In genomic region chr21:37769656-37770055, GRCh38 we compare ENCODE assay signal across 22 cellular contexts.
DNase-seq lines count a peak whose midpoint lies in the region; ATAC-seq and TF ChIP-seq lines count a peak whose summit lies in the region.
"Had no signal": no experiment of that assay in that cellular context is flagged by ENCODE, and none has a peak within 500 bp of the region (broad histone marks: within the 10 kb centered on the region; RNA-seq: fewer than 3 reads in every experiment).

No MANE protein-coding gene starts in this region.

- intact Hi-C loops in Caco-2 (cut with micrococcal nuclease; ENCODE audit: unreplicated experiment): no loop called here

- H3K4me3 Mint-ChIP-seq in glutamatergic neuron (ENCODE audit: unreplicated experiment) (no peak overlapping the region), Caco-2 (ENCODE audit: unreplicated experiment) (no peak overlapping the region)
- H3K4me3 Mint-ChIP-seq: B cell; CD4-positive, CD25-positive, alpha-beta regulatory T cell; CD8-positive, alpha-beta T cell; HFFc6 had no signal

- no peaks in the 10 kb centered on the region for H3K79me2 ChIP-seq in hepatocyte

- CTCF ChIA-PET in Caco-2 (lab: Charles Lee): interaction anchor here (0.7 kb wide), 1 partner anchor 135 kb away, joined by 3 read pairs; no protein-coding TSS in a partner anchor

- no TSS peak for BruUV-seq in Caco-2 (replicated peaks; lab: Mats Ljungman, UMichigan)

- peaks cover 15% of the 10 kb centered on the region for H3K9me3 ChIP-seq in WERI-Rb-1 (ENCODE audit: severe bottlenecking)
- H3K9me3 ChIP-seq in Caco-2: peaks cover 5% of the 10 kb centered on the region; the same call in 1 of the 2 replicates
- no peaks in the 10 kb centered on the region for H3K9me3 ChIP-seq in hepatocyte (ENCODE audit: low read depth)
- H3K9me3 ChIP-seq: HAP-1 had no signal

- H3K4me1 Mint-ChIP-seq in glutamatergic neuron (ENCODE audit: low read depth, unreplicated experiment): peaks cover 39% of the 10 kb centered on the region
- H3K4me1 Mint-ChIP-seq in Caco-2 (ENCODE audit: low read depth, unreplicated experiment): no peaks in the 10 kb centered on the region
- H3K4me1 Mint-ChIP-seq: B cell; CD4-positive, CD25-positive, alpha-beta regulatory T cell had no signal

- H3K9me3 Mint-ChIP-seq in glutamatergic neuron (ENCODE audit: unreplicated experiment) (peaks cover 22% of the 10 kb centered on the region), Caco-2 (ENCODE audit: unreplicated experiment) (no peaks in the 10 kb centered on the region)
- no peaks in the 10 kb centered on the region for H3K9me3 Mint-ChIP-seq in activated naive CD4-positive, alpha-beta T cell treated with anti-CD3 and anti-CD28 coated beads, Interleukin-2, amount 50 U/mL, for 72 hours
- H3K9me3 Mint-ChIP-seq: CD8-positive, alpha-beta T cell; HFFc6 had no signal

- H3K36me3 ChIP-seq in WERI-Rb-1 (no peaks in the 10 kb centered on the region), Caco-2 (ENCODE audit: control insufficient read depth, insufficient read depth, low read length) (no peaks in the 10 kb centered on the region), hepatocyte (replicated peaks; ENCODE audit: insufficient read depth, low read depth) (no peaks in the 10 kb centered on the region)
- H3K36me3 ChIP-seq: BLaER1, HAP-1 had no signal

- no peaks in the 10 kb centered on the region for H4K20me1 ChIP-seq in hepatocyte (ENCODE audit: insufficient read depth, poor library complexity, severe bottlenecking)
- H4K20me1 ChIP-seq: BLaER1 had no signal

- H3K4me3 ChIP-seq in WERI-Rb-1 (ENCODE audit: low read depth, low read length): no peak overlapping the region
- H3K4me3 ChIP-seq in Caco-2 (ENCODE audit: low read depth, low read length): no peak overlapping the region
- no peak overlapping the region for H3K4me3 ChIP-seq in hepatocyte
- H3K4me3 ChIP-seq: BLaER1, GM12878, GM23248, HAP-1 had no signal

- POLR2A ChIA-PET in Caco-2 (lab: Charles Lee): no interaction called here

- no peaks in the 10 kb centered on the region for H3K9me2 ChIP-seq in hepatocyte (replicated peaks; ENCODE audit: insufficient read depth)

- peak; percentile 37 to 48 for DNase-seq in NCI-H524 (lab: John Stamatoyannopoulos, UW)
- DNase-seq in NCI-H524 treated with DMSO at 0.1 percent for 48 hours (lab: John Stamatoyannopoulos, UW): no peak
- DNase-seq in WERI-Rb-1: peak; percentile 78
- no peak for DNase-seq in glutamatergic neuron
- DNase-seq in Caco-2: no peak
- DNase-seq in activated naive CD4-positive, alpha-beta T cell treated with anti-CD3 and anti-CD28 coated beads, Interleukin-2, amount 50 U/mL, for 72 hours (ENCODE audit: low spot score in 2 of 2): no peak
- DNase-seq in HPDE6-E6E7 (ENCODE audit: extremely low spot score): no peak
- DNase-seq in hepatocyte (ENCODE audit: low spot score): no peak
- DNase-seq: CD4-positive, CD25-positive, alpha-beta regulatory T cell; CD8-positive, alpha-beta T cell; DMS 273 treated with DMSO at 0.1 percent for 48 hours; DMS79; EL; GDM1; GM23248; HFFc6 had no signal

- H3K36me3 Mint-ChIP-seq in glutamatergic neuron (ENCODE audit: unreplicated experiment) (peaks cover 7% of the 10 kb centered on the region), Caco-2 (ENCODE audit: insufficient read depth, unreplicated experiment) (no peaks in the 10 kb centered on the region)
- no peaks in the 10 kb centered on the region for H3K36me3 Mint-ChIP-seq in activated naive CD4-positive, alpha-beta T cell treated with anti-CD3 and anti-CD28 coated beads, Interleukin-2, amount 50 U/mL, for 72 hours
- H3K36me3 Mint-ChIP-seq: CD4-positive, CD25-positive, alpha-beta regulatory T cell; CD8-positive, alpha-beta T cell had no signal

- no peaks in the 10 kb centered on the region for H3K4me1 ChIP-seq in Caco-2
- no peaks in the 10 kb centered on the region for H3K4me1 ChIP-seq in hepatocyte (ENCODE audit: insufficient read depth)
- H3K4me1 ChIP-seq: BLaER1, HAP-1 had no signal

- no peak overlapping the region for H2AFZ ChIP-seq in hepatocyte
- H2AFZ ChIP-seq: GM23248 had no signal

- no peak for ATAC-seq in activated naive CD4-positive, alpha-beta T cell treated with anti-CD3 and anti-CD28 coated beads, Interleukin-2, amount 50 U/mL, for 72 hours
- ATAC-seq: CD8-positive, alpha-beta T cell; GM12878 had no signal

- H3K27me3 Mint-ChIP-seq in glutamatergic neuron (ENCODE audit: unreplicated experiment) (peaks cover 7% of the 10 kb centered on the region), Caco-2 (ENCODE audit: insufficient read depth, unreplicated experiment) (no peaks in the 10 kb centered on the region)
- H3K27me3 Mint-ChIP-seq: B cell had no signal

- H3K27ac Mint-ChIP-seq in glutamatergic neuron (ENCODE audit: unreplicated experiment) (peak overlapping the region; percentile 82), Caco-2 (ENCODE audit: unreplicated experiment) (no peak overlapping the region)
- H3K27ac Mint-ChIP-seq in activated naive CD4-positive, alpha-beta T cell treated with anti-CD3 and anti-CD28 coated beads, Interleukin-2, amount 50 U/mL, for 72 hours: no peak overlapping the region
- H3K27ac Mint-ChIP-seq: B cell; CD4-positive, CD25-positive, alpha-beta regulatory T cell; CD8-positive, alpha-beta T cell; HFFc6 had no signal

- H3K27ac ChIP-seq in WERI-Rb-1 (no peak overlapping the region; the same call in 1 of the 2 replicates), hepatocyte (no peak overlapping the region)
- H3K27ac ChIP-seq: 22Rv1, BLaER1, C4-2B, GM23248 had no signal

- H3K27me3 ChIP-seq in WERI-Rb-1 (ENCODE audit: insufficient read depth, low read depth, severe bottlenecking) (no peaks in the 10 kb centered on the region), Caco-2 (replicated peaks; ENCODE audit: control insufficient read depth, insufficient read depth, low read length) (no peaks in the 10 kb centered on the region), hepatocyte (no peaks in the 10 kb centered on the region)
- H3K27me3 ChIP-seq: BLaER1 had no signal

- 0% methylated on average over 1 of the region's 1 CpG for WGBS in hepatocyte (ENCODE audit: low lambda C conversion rate, missing lambda C conversion rate)

- TF ChIP-seq CTCF in WERI-Rb-1 (IDR thresholded peaks at IDR 0.05; ENCODE audit: low read depth, low read length) (no peak), glutamatergic neuron (IDR thresholded peaks at IDR 0.05; ENCODE audit: partially characterized antibody, unreplicated experiment) (no peak), Caco-2 (IDR thresholded peaks at IDR 0.05; ENCODE audit: insufficient read depth in 1 of 2, low read depth in 1 of 2, low read length in 1 of 2, severe bottlenecking in 1 of 2, unreplicated experiment in 1 of 2) (no peak), hepatocyte (IDR thresholded peaks at IDR 0.05; ENCODE audit: poor library complexity) (no peak)

- no peak overlapping the region for H3K4me2 ChIP-seq in hepatocyte
- H3K4me2 ChIP-seq: BLaER1 had no signal

Comparison
In these comparisons a context has a peak if more than half of its experiments do, and no peak if none do; other contexts are left out.
1. DNase-seq: peak in NCI-H524 (2 of 2) and WERI-Rb-1 (single experiment); none in NCI-H524 treated with DMSO at 0.1 percent for 48 hours (single experiment), glutamatergic neuron (single experiment), Caco-2 (0 of 2), activated naive CD4-positive, alpha-beta T cell treated with anti-CD3 and anti-CD28 coated beads, Interleukin-2, amount 50 U/mL, for 72 hours (0 of 2), HPDE6-E6E7 (single experiment) and hepatocyte (single experiment).